ENCODE assay signal across 23 cellular contexts in genomic region chr1:221289103-221289502, GRCh38.
"Had no signal": no experiment of that assay in that cellular context is flagged by ENCODE, and none has a peak within 500 bp of the region (broad histone marks: within the 10 kb centered on the region; RNA-seq: fewer than 3 reads in every experiment).

No MANE protein-coding gene starts in this region.

- DNase-seq: activated CD4-positive, alpha-beta memory T cell treated with anti-CD3 and anti-CD28 coated beads for 36 hours; activated CD4-positive, alpha-beta T cell treated with anti-CD3 and anti-CD28 coated beads, Interleukin-2, amount 10 ng/mL, durations not matched to agents 7 days and 5 days; activated CD4-positive, CD25-positive, alpha-beta regulatory T cell; activated CD8-positive, alpha-beta memory T cell treated with anti-CD3 and anti-CD28 coated beads for 24 hours; activated effector memory CD4-positive, alpha-beta T cell treated with anti-CD3 and anti-CD28 coated beads, Interleukin-2, amount 50 U/mL, for 16 hours; activated naive CD4-positive, alpha-beta T cell treated with Interleukin-2 at 50 U/mL for 16 hours; activated T-cell treated with anti-CD3 and anti-CD28 coated beads, Interleukin-2, amount 50 U/mL, for 4 hours; amygdala; NCI-H1092; NCI-H1930; NCI-H2107; NCI-H524; NCI-H82; Peyer's patch; Right ventricle myocardium superior; T-cell; T-helper 2 cell; T1000 had no signal

- H3K4me3 ChIP-seq: cardiac muscle cell, Peyer's patch had no signal

- H3K36me3 ChIP-seq: cardiac muscle cell, Peyer's patch had no signal

- H3K9me3 ChIP-seq: Peyer's patch had no signal

- H3K27me3 ChIP-seq: cardiac muscle cell, Peyer's patch had no signal

- H3K4me2 ChIP-seq: KMS-11 had no signal

- H3K9ac ChIP-seq: KMS-11 had no signal

- H3K4me1 ChIP-seq: Peyer's patch had no signal

- H3K27ac ChIP-seq: cardiac muscle cell, KMS-11, Peyer's patch, RWPE1, VCaP had no signal

- ATAC-seq: activated naive CD4-positive, alpha-beta T cell treated with anti-CD3 and anti-CD28 coated beads, Interleukin-2, amount 50 U/mL, for 72 hours; activated T-cell treated with anti-CD3 and anti-CD28 coated beads, Interleukin-2, amount 50 U/mL, for 4 hours; T-cell had no signal
